10 cellular contexts compared by ENCODE assay signal in genomic region chr3:138082085-138082991, GRCh38. TPM values are rescaled to one million over a fixed set of nuclear protein-coding genes. Genes with fewer than 3 reads are reported as not detected.
DNase-seq lines count a peak whose midpoint lies in the region; ATAC-seq and TF ChIP-seq lines count a peak whose summit lies in the region.
"Had no signal": no experiment of that assay in that cellular context is flagged by ENCODE, and none has a peak within 500 bp of the region (broad histone marks: within the 10 kb centered on the region; RNA-seq: fewer than 3 reads in every experiment).

No MANE protein-coding gene starts in this region.

- H3K9me2 ChIP-seq in GM23248 (ENCODE audit: insufficient read depth) = no peaks in the 10 kb centered on the region

- intact Hi-C loops in spleen (cut with DNase I; ENCODE audit: low total_unique reads) = no loop called here

- peaks cover 7% of the 10 kb centered on the region; the same call in 1 of the 2 replicates for H3K79me2 ChIP-seq in GM23248 (ENCODE audit: insufficient read depth)

- H3K9me3 ChIP-seq in CD8-positive, alpha-beta memory T cell (ENCODE audit: low read length) = no peaks in the 10 kb centered on the region
- no peaks in the 10 kb centered on the region for H3K9me3 ChIP-seq in GM23248 (ENCODE audit: low read depth)
- H3K9me3 ChIP-seq in RWPE2 (ENCODE audit: severe bottlenecking) = no peaks in the 10 kb centered on the region
- H3K9me3 ChIP-seq in spleen = no peaks in the 10 kb centered on the region
- H3K9me3 ChIP-seq in Peyer's patch = no peaks in the 10 kb centered on the region

- TF ChIP-seq CTCF in RWPE2 (IDR thresholded peaks at IDR 0.05; ENCODE audit: poor library complexity, severe bottlenecking) (no peak), fibroblast of pulmonary artery (IDR thresholded peaks at IDR 0.05; ENCODE audit: low read length, missing control alignments) (no peak), spleen (IDR thresholded peaks at IDR 0.05 in 8 of 11, conservative IDR thresholded peaks at IDR 0.05 in 3 of 11) (no peak), Peyer's patch (IDR thresholded peaks at IDR 0.05) (no peak), type B pancreatic cell (conservative IDR thresholded peaks at IDR 0.05) (no peak)

- no peaks in the 10 kb centered on the region for H3K4me1 ChIP-seq in CD8-positive, alpha-beta memory T cell (ENCODE audit: insufficient read depth, low read length)
- H3K4me1 ChIP-seq in GM23248 (ENCODE audit: insufficient read depth) (peaks cover 62% of the 10 kb centered on the region), RWPE2 (ENCODE audit: insufficient read depth, poor library complexity, severe bottlenecking) (peaks cover 35% of the 10 kb centered on the region), spleen (peaks cover 0 to 23% (median 7%) of the 10 kb centered on the region in 6 donors), Peyer's patch (no peaks in the 10 kb centered on the region)

- peak overlapping the region; percentile 51 for H2AFZ ChIP-seq in GM23248

- H3K4me3 Mint-ChIP-seq in CD8-positive, alpha-beta memory T cell = peak overlapping the region in 6 of 7 donors; percentile 21 to 57 (median 43)
- H3K4me3 Mint-ChIP-seq in type B pancreatic cell = no peak overlapping the region
- H3K4me3 Mint-ChIP-seq: naive B cell had no signal

- H3K36me3 ChIP-seq in CD8-positive, alpha-beta memory T cell (ENCODE audit: insufficient read depth, low read length) = no peaks in the 10 kb centered on the region
- H3K36me3 ChIP-seq in GM23248 (ENCODE audit: low read depth) (peaks cover 22% of the 10 kb centered on the region), RWPE2 (ENCODE audit: low read depth) (no peaks in the 10 kb centered on the region), spleen (peaks cover 0 to 40% (median 2%) of the 10 kb centered on the region in 6 donors), Peyer's patch (peaks cover 0 to 9% (median 0%) of the 10 kb centered on the region in 3 donors)

- no peaks in the 10 kb centered on the region for H3K27me3 ChIP-seq in CD8-positive, alpha-beta memory T cell (ENCODE audit: insufficient read depth, low read length, poor library complexity, severe bottlenecking)
- H3K27me3 ChIP-seq in GM23248 (replicated peaks; ENCODE audit: insufficient read depth) = no peaks in the 10 kb centered on the region
- H3K27me3 ChIP-seq in RWPE2 (ENCODE audit: insufficient read depth, poor library complexity, severe bottlenecking) = no peaks in the 10 kb centered on the region
- H3K27me3 ChIP-seq in spleen (replicated peaks in 1 of 7) = no peaks in the 10 kb centered on the region
- no peaks in the 10 kb centered on the region for H3K27me3 ChIP-seq in Peyer's patch

- no peak overlapping the region for H3K27ac ChIP-seq in CD8-positive, alpha-beta memory T cell (ENCODE audit: low read depth, low read length)
- H3K27ac ChIP-seq in GM23248 = peak overlapping the region; percentile 96
- peak overlapping the region; percentile 94 for H3K27ac ChIP-seq in RWPE2 (ENCODE audit: poor library complexity, severe bottlenecking)
- peak overlapping the region in 6 of 8 donors; percentile 1 to 55 (median 6) for H3K27ac ChIP-seq in spleen
- H3K27ac ChIP-seq in Peyer's patch = no peak overlapping the region

- peak; percentile 70 for ATAC-seq in RWPE2 (ENCODE audit: low read depth)

- peak in 1 of 5 donors; percentile 14 for DNase-seq in CD8-positive, alpha-beta memory T cell
- DNase-seq in GM23248 = peak; percentile 93
- no peak for DNase-seq in RWPE2 (ENCODE audit: low spot score)
- DNase-seq in fibroblast of pulmonary artery (ENCODE audit: low read depth) = peak; percentile 95
- no peak for DNase-seq in spleen
- DNase-seq in erythroblast (lab: John Stamatoyannopoulos, UW) = no peak
- no peak for DNase-seq in Peyer's patch
- no peak for DNase-seq in type B pancreatic cell (ENCODE audit: extremely low spot score, unreplicated experiment)
- DNase-seq: naive B cell had no signal

- H3K9ac ChIP-seq in GM23248 = peak overlapping the region; percentile 77

- peaks cover 6 to 9% of the 10 kb centered on the region in 2 donors for H3K27me3 Mint-ChIP-seq in CD8-positive, alpha-beta memory T cell
- H3K27me3 Mint-ChIP-seq in type B pancreatic cell = no peaks in the 10 kb centered on the region

- peaks cover 14 to 25% (median 24%) of the 10 kb centered on the region in 3 donors for H3K4me1 Mint-ChIP-seq in CD8-positive, alpha-beta memory T cell
- H3K4me1 Mint-ChIP-seq in type B pancreatic cell (ENCODE audit: unreplicated experiment) = peaks cover 14% of the 10 kb centered on the region
- H3K4me1 Mint-ChIP-seq: naive B cell had no signal

- 11% methylated on average over 8 of the region's 8 CpGs for WGBS in GM23248 (ENCODE audit: low coverage in 1 of 2, low lambda C conversion rate in 2 of 2, missing lambda C conversion rate in 2 of 2), 2 experiments
- 51 to 64% (median 57%) methylated on average over 8 of the region's 8 CpGs for WGBS in spleen, 5 donors

- CTCF ChIA-PET in CD8-positive, alpha-beta memory T cell (lab: Charles Lee) = interaction anchor here (0.7 to 0.9 kb wide), 2 partner anchors 16 to 36 kb away, joined by 3 read pairs; no protein-coding TSS in a partner anchor

- no peaks in the 10 kb centered on the region for H4K20me1 ChIP-seq in GM23248 (ENCODE audit: insufficient read depth)

- H3K36me3 Mint-ChIP-seq in CD8-positive, alpha-beta memory T cell = no peaks in the 10 kb centered on the region
- H3K36me3 Mint-ChIP-seq in type B pancreatic cell = peaks cover 10% of the 10 kb centered on the region
- H3K36me3 Mint-ChIP-seq: naive B cell had no signal

- TF ChIP-seq POLR2A in spleen (IDR thresholded peaks at IDR 0.05) = no peak
- no peak for TF ChIP-seq POLR2A in erythroblast (IDR thresholded peaks at IDR 0.05; ENCODE audit: low read length)
- TF ChIP-seq POLR2A in Peyer's patch (IDR thresholded peaks at IDR 0.05) = no peak

- in situ Hi-C loops in GM23248 (cut with MboI) = no loop called here

- H3K4me2 ChIP-seq in GM23248 (ENCODE audit: unreplicated experiment) = peak overlapping the region; percentile 91

- peaks cover 72% of the 10 kb centered on the region for H3F3A ChIP-seq in GM23248 (ENCODE audit: insufficient read depth)

- peak overlapping the region in 4 of 8 donors; percentile 2 to 74 (median 43) for H3K27ac Mint-ChIP-seq in CD8-positive, alpha-beta memory T cell
- no peak overlapping the region for H3K27ac Mint-ChIP-seq in type B pancreatic cell

- H3K4me3 ChIP-seq in CD8-positive, alpha-beta memory T cell (ENCODE audit: low read length) = no peak overlapping the region
- peak overlapping the region; percentile 57 for H3K4me3 ChIP-seq in GM23248
- no peak overlapping the region for H3K4me3 ChIP-seq in RWPE2 (ENCODE audit: severe bottlenecking)
- H3K4me3 ChIP-seq in fibroblast of pulmonary artery (replicated peaks; ENCODE audit: low read depth, low read length) = peak overlapping the region; percentile 46
- peak overlapping the region in 2 of 8 donors; percentile 4 to 46 for H3K4me3 ChIP-seq in spleen
- no peak overlapping the region for H3K4me3 ChIP-seq in Peyer's patch

- POLR2A ChIA-PET in CD8-positive, alpha-beta memory T cell (lab: Charles Lee) = interaction anchor here (0.6 kb wide), 1 partner anchor 17 kb away, joined by 3 read pairs; no protein-coding TSS in a partner anchor

- no peaks in the 10 kb centered on the region for H3K9me3 Mint-ChIP-seq in CD8-positive, alpha-beta memory T cell
- no peaks in the 10 kb centered on the region for H3K9me3 Mint-ChIP-seq in type B pancreatic cell

RNA-seq across cellular contexts. Expression of gene DZIP1L, which starts 33.1 kb away (rescaled TPM):
- total RNA-seq in CD8-positive, alpha-beta memory T cell = under 1 TPM in 1 of 2 experiments, not detected in 1; 0.20 TPM
- not detected for polyA plus RNA-seq in CD8-positive, alpha-beta memory T cell
- 19.8 and 34.0 TPM in 2 replicates for total RNA-seq in GM23248 (2014; rRNA removed; shearing (Covaris generic))
- polyA plus RNA-seq in GM23248 (2016; fragmentation: Nextera tagmentation; extraction: Ambion mirVana) = 9.6 and 11.1 TPM in 2 replicates
- 10 to 100 TPM in 6 of 7 donors, 1 to 10 TPM in 1; 9.3 to 38.6 (median 15.0) TPM for total RNA-seq in spleen
- 1 to 10 TPM in 2 of 3 donors, under 1 TPM in 1; 0.85 to 2.8 (median 2.5) TPM for polyA plus RNA-seq in spleen
- 10 to 100 TPM in 1 of 4 donors, 1 to 10 TPM in 3; 2.8 to 40.4 (median 5.5) TPM for total RNA-seq in Peyer's patch
- 3.2 and 17.8 TPM in 2 replicates for total RNA-seq in type B pancreatic cell (ENCODE audit: low replicate concordance)

RNA-seq across cellular contexts. Expression of gene A4GNT, which starts 49.9 kb away (rescaled TPM):
- total RNA-seq in CD8-positive, alpha-beta memory T cell = not detected
- not detected for polyA plus RNA-seq in CD8-positive, alpha-beta memory T cell
- total RNA-seq in GM23248 (2014; rRNA removed; shearing (Covaris generic)) = not detected in 2 replicates
- 0.14 TPM in 1 of 2 replicates, not detected in the other for polyA plus RNA-seq in GM23248 (2016; fragmentation: Nextera tagmentation; extraction: Ambion mirVana)
- total RNA-seq in spleen = not detected
- polyA plus RNA-seq in spleen = not detected
- total RNA-seq in Peyer's patch = not detected
- 0.34 TPM in 1 of 2 replicates, not detected in the other for total RNA-seq in type B pancreatic cell (ENCODE audit: low replicate concordance)
- total RNA-seq: NCI-H460 had no signal

Comparison
In these comparisons a context has a peak if more than half of its experiments do, and no peak if none do; other contexts are left out.
1. DNase-seq: peak in GM23248 (single experiment) and fibroblast of pulmonary artery (single experiment); none in RWPE2 (single experiment), spleen (single experiment), erythroblast (0 of 2), Peyer's patch (0 of 3) and type B pancreatic cell (single experiment).
2. H3K27ac ChIP-seq: peak in GM23248 (single experiment), RWPE2 (single experiment) and spleen (6 of 8); none in CD8-positive, alpha-beta memory T cell (single experiment) and Peyer's patch (0 of 4).
3. H3K4me3 ChIP-seq: peak in GM23248 (single experiment) and fibroblast of pulmonary artery (single experiment); none in CD8-positive, alpha-beta memory T cell (single experiment), RWPE2 (single experiment) and Peyer's patch (0 of 4).